In genomic region chr1:197799271-197799670, GRCh38 we compare ENCODE assay signal across 2 cellular contexts.
TF ChIP-seq lines count a peak whose summit lies in the region.

No MANE protein-coding gene starts in this region.

TF ChIP-seq in HEK293, 187 proteins besides CTCF, POLR2A, EP300 and RAD21 (continued from another document):
- peak; percentile 45; the same call in 1 of the 2 replicates for TF ChIP-seq ZNF692 (tag by site-specific recombination; IDR thresholded peaks at IDR 0.05)
- no peak for TF ChIP-seq ZNF157 (tag by site-specific recombination; IDR thresholded peaks at IDR 0.05)
- no peak for TF ChIP-seq ZIC2 (tag by site-specific recombination; IDR thresholded peaks at IDR 0.05)
- TF ChIP-seq ZNF48 (tag by site-specific recombination; IDR thresholded peaks at IDR 0.05): no peak
- no peak for TF ChIP-seq KLF16 (tag by site-specific recombination; IDR thresholded peaks at IDR 0.05)
- no peak for TF ChIP-seq ZBTB17 (tag by site-specific recombination; IDR thresholded peaks at IDR 0.05)
- TF ChIP-seq ZNF555 (tag by site-specific recombination; conservative IDR thresholded peaks at IDR 0.05): no peak

TF ChIP-seq in WTC11, 78 proteins besides CTCF, POLR2A, EP300 and RAD21 (continued from another document):
- TF ChIP-seq PRDM15 (CRISPR knock-in tag; IDR thresholded peaks at IDR 0.05) (no peak), FOXP4 (CRISPR knock-in tag; IDR thresholded peaks at IDR 0.05) (no peak)
TF ChIP-seq in WTC11: peak in this region for 0.
